22 cellular contexts compared by ENCODE assay signal in the genomic region with DNA sequence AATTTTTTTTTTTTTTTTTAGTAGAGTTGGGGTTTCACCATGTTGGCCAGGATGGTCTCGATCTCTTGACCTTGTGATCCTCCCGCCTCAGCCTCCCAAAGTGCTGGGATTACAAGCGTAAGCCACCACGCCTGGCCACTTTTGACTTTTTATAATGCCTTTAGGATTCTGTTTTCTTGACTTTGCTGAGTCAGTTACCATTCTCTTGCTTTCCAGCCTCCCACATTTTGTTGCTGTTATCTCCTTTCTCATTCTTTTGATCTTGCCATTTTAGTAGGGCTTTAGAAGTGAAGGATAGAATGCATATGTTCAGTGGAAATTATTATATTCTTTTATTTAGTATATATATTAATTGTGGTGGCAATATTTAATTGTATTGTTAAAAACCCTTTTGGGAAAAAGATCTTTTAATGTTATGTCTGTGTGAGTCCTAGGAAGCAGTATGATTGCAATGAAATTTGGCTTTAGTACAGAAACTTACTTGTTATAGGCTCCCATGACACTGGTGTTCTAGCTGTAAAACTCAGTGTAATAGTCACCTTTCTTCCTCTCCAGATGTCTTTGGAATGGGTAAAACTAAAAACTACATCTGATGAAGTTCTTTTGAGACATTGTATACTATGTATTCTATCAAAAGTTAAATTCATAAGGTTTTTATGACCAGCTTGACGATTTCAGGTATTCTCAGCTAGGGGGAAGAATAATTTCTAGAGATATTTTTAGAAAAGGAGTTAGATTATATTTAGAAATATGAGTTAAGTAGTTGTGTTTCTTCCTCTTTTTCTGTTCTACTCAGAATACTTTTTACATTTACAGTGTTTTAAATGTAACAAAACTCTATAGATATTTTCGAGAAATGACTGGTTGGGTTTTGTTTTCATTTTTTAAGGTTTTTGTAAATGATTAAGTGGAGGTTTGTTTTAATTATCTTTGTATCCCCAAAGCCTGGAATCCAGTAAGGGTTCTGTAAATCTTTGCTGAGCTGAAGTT.
DNase-seq lines count a peak whose midpoint lies in the region; ATAC-seq and TF ChIP-seq lines count a peak whose summit lies in the region.
"Had no signal": no experiment of that assay in that cellular context is flagged by ENCODE, and none has a peak within 500 bp of the region (broad histone marks: within the 10 kb centered on the region; RNA-seq: fewer than 3 reads in every experiment).

No MANE protein-coding gene starts in this region.

- intact Hi-C loops in Caco-2 (cut with micrococcal nuclease; ENCODE audit: unreplicated experiment), result no loop called here

- H3K4me3 ChIP-seq in Caco-2 (ENCODE audit: low read depth, low read length), result no peak overlapping the region
- H3K4me3 ChIP-seq: BLaER1, GM23338, lung, right lobe of liver, stomach, upper lobe of right lung had no signal

- H3K36me3 ChIP-seq in Caco-2 (ENCODE audit: control insufficient read depth, insufficient read depth, low read length), result no peaks in the 10 kb centered on the region

- no peak for TF ChIP-seq CTCF in Caco-2 (IDR thresholded peaks at IDR 0.05; ENCODE audit: insufficient read depth in 1 of 2, low read depth in 1 of 2, low read length in 1 of 2, severe bottlenecking in 1 of 2, unreplicated experiment in 1 of 2)

- no peaks in the 10 kb centered on the region for H3K27me3 Mint-ChIP-seq in stimulated activated naive B cell treated with anti-CD40 and anti-IgM and Interleukin-4, amounts not matched to agents 10 μg/mL and 1 μg/mL and 100 μg/mL, for 72 hours
- H3K27me3 Mint-ChIP-seq in Caco-2 (ENCODE audit: insufficient read depth, unreplicated experiment), result no peaks in the 10 kb centered on the region

- CTCF ChIA-PET in Caco-2 (lab: Charles Lee), result no interaction called here

- POLR2A ChIA-PET in Caco-2 (lab: Charles Lee), result no interaction called here

- peaks cover 0 to 13% of the 10 kb centered on the region in 2 donors for H3K4me1 Mint-ChIP-seq in stimulated activated naive B cell treated with anti-CD40 and anti-IgM and Interleukin-4, amounts not matched to agents 10 μg/mL and 1 μg/mL and 100 μg/mL, for 72 hours
- H3K4me1 Mint-ChIP-seq in Caco-2 (ENCODE audit: low read depth, unreplicated experiment), result no peaks in the 10 kb centered on the region

- H3K27ac Mint-ChIP-seq in stimulated activated naive B cell treated with anti-CD40 and anti-IgM and Interleukin-4, amounts not matched to agents 10 μg/mL and 1 μg/mL and 100 μg/mL, for 72 hours, result peak overlapping the region; percentile 11
- H3K27ac Mint-ChIP-seq in Caco-2 (ENCODE audit: unreplicated experiment), result no peak overlapping the region
- H3K27ac Mint-ChIP-seq: GM23338 had no signal

- no peaks in the 10 kb centered on the region for H3K4me1 ChIP-seq in Caco-2
- H3K4me1 ChIP-seq: right lobe of liver, stomach, upper lobe of right lung had no signal

- H3K27me3 ChIP-seq in Caco-2 (replicated peaks; ENCODE audit: control insufficient read depth, insufficient read depth, low read length), result no peaks in the 10 kb centered on the region
- H3K27me3 ChIP-seq: BLaER1, right lobe of liver, stomach, upper lobe of right lung had no signal

- no peak overlapping the region for H3K4me3 Mint-ChIP-seq in stimulated activated naive B cell treated with anti-CD40 and anti-IgM and Interleukin-4, amounts not matched to agents 10 μg/mL and 1 μg/mL and 100 μg/mL, for 72 hours
- no peak overlapping the region for H3K4me3 Mint-ChIP-seq in Caco-2 (ENCODE audit: unreplicated experiment)
- H3K4me3 Mint-ChIP-seq: GM23338 had no signal

- DNase-seq in SIG-M5 treated with dmso at 0.1 percent for 504 hours (lab: John Stamatoyannopoulos, UW; ENCODE audit: unreplicated experiment), result peak; percentile 34
- DNase-seq in SIG-M5 (lab: John Stamatoyannopoulos, UW), result no peak
- no peak for DNase-seq in stimulated activated naive B cell treated with anti-CD40 and anti-IgM and Interleukin-4, amounts not matched to agents 10 μg/mL and 1 μg/mL and 100 μg/mL, for 72 hours
- no peak for DNase-seq in Caco-2
- DNase-seq in stimulated activated CD4-positive, alpha-beta T cell treated with anti-CD3 and anti-CD28 coated beads, Interleukin-4, amount 100 ng/mL, for 1 hour, result no peak
- DNase-seq in HUDEP-2 (lab: John Stamatoyannopoulos, UW; ENCODE audit: unreplicated experiment in 76 of 76), result no peak
- DNase-seq: activated CD4-positive, alpha-beta T cell treated with anti-CD3 and anti-CD28 coated beads for 1 hour; activated gamma-delta T cell; central memory CD4-positive, alpha-beta T cell; effector memory CD4-positive, alpha-beta T cell; head of caudate nucleus; NCI-H1694; NCI-H345; right lobe of liver; stomach; T1000; upper lobe of right lung had no signal

- peaks cover 34 to 38% of the 10 kb centered on the region in 2 donors for H3K36me3 Mint-ChIP-seq in stimulated activated naive B cell treated with anti-CD40 and anti-IgM and Interleukin-4, amounts not matched to agents 10 μg/mL and 1 μg/mL and 100 μg/mL, for 72 hours
- peaks cover 19% of the 10 kb centered on the region for H3K36me3 Mint-ChIP-seq in Caco-2 (ENCODE audit: insufficient read depth, unreplicated experiment)

- ATAC-seq in GM21723 (IDR thresholded peaks at IDR 0.05; ENCODE audit: unreplicated experiment) (peak; percentile 71), HG03565 (IDR thresholded peaks at IDR 0.05; ENCODE audit: unreplicated experiment) (peak; percentile 45)
- ATAC-seq in stimulated activated naive B cell treated with anti-CD40 and anti-IgM and Interleukin-4, amounts not matched to agents 10 μg/mL and 1 μg/mL and 100 μg/mL, for 72 hours (replicated peaks), result no peak
- ATAC-seq: GM23338, right lobe of liver, upper lobe of right lung had no signal

- H3K9me3 Mint-ChIP-seq in stimulated activated naive B cell treated with anti-CD40 and anti-IgM and Interleukin-4, amounts not matched to agents 10 μg/mL and 1 μg/mL and 100 μg/mL, for 72 hours, result no peaks in the 10 kb centered on the region
- H3K9me3 Mint-ChIP-seq in Caco-2 (ENCODE audit: unreplicated experiment), result no peaks in the 10 kb centered on the region
- H3K9me3 Mint-ChIP-seq: GM23338 had no signal

- no peaks in the 10 kb centered on the region for H3K9me3 ChIP-seq in Caco-2
- H3K9me3 ChIP-seq: BLaER1, right lobe of liver, stomach, upper lobe of right lung had no signal

- BruUV-seq in Caco-2 (replicated peaks; lab: Mats Ljungman, UMichigan), result no TSS peak

Comparison
In these comparisons a context has a peak if more than half of its experiments do, and no peak if none do; other contexts are left out.
1. ATAC-seq: peak in GM21723 (single experiment) and HG03565 (single experiment); none in stimulated activated naive B cell treated with anti-CD40 and anti-IgM and Interleukin-4, amounts not matched to agents 10 μg/mL and 1 μg/mL and 100 μg/mL, for 72 hours (0 of 2).